Comparison of ENCODE assay signal across 8 cellular contexts in the genomic region with DNA sequence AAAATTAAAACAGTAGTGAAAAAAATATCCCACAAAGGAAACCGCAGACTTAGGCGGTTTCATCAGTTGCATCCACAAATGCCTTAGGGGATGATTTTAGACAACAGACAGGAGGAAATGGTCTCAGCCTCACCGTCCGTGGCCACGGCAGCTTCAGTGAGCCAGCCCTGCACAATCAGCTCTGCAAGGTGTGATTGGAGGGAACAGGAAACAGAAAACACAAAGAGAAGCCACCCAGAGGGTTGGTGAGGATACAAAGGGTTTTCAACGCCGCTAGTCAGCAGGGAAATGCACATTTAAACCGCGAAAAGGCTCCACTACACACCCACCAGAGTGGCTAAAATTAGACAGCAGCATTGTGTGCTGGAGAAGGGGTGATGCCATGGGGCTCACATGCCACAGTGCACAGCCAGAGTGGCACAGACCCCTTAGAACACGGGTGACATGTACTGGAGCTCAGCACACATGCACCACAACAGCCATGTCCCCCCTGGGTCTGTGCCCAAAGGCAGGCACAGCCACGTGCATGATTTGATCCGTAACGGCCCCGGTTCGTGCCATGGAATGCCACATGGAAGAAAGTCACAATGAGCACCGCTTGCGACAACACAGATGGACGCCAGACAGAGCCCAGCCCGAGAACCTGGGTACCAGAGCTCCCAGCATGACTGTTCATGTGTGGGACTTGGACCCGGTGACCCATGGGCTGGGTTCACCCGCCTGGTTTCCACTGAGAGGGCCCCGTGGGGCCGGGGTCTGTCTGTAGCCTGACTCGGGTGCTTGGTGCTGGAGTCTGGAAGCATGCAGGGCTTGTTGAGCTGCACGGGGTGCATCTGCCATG. TPM values are rescaled to one million over a fixed set of nuclear protein-coding genes. Genes with fewer than 3 reads are reported as not detected.
DNase-seq lines count a peak whose midpoint lies in the region; ATAC-seq and TF ChIP-seq lines count a peak whose summit lies in the region.

No MANE protein-coding gene starts in this region.

- no peak overlapping the region for H3K4me2 ChIP-seq in mesenchymal stem cell (ENCODE audit: low read length, poor library complexity, severe bottlenecking)

- H2AFZ ChIP-seq in mesenchymal stem cell (ENCODE audit: low read depth, low read length), result no peak overlapping the region

- H3K9ac ChIP-seq in mesenchymal stem cell (ENCODE audit: low read length), result no peak overlapping the region

- no peak overlapping the region for H2BK5ac ChIP-seq in mesenchymal stem cell (ENCODE audit: low read depth, low read length, poor library complexity, severe bottlenecking)

- ATAC-seq in GM21381 (IDR thresholded peaks at IDR 0.05; ENCODE audit: unreplicated experiment), result peak; percentile 75
- ATAC-seq in HG03558 (IDR thresholded peaks at IDR 0.05; ENCODE audit: extremely low read depth, unreplicated experiment), result peak; percentile 54

- TF ChIP-seq CTCF in GM12865 (IDR thresholded peaks at IDR 0.05; ENCODE audit: insufficient read depth, low read depth, low read length, missing control alignments), result no peak

- H2BK15ac ChIP-seq in mesenchymal stem cell (ENCODE audit: low read depth, poor library complexity, severe bottlenecking), result no peak overlapping the region

- H3K79me1 ChIP-seq in mesenchymal stem cell (replicated peaks; ENCODE audit: low read length, poor library complexity, severe bottlenecking), result no peaks in the 10 kb centered on the region

- H2BK12ac ChIP-seq in mesenchymal stem cell (ENCODE audit: low read length in 2 of 2), result no peak overlapping the region

- H3K18ac ChIP-seq in mesenchymal stem cell (ENCODE audit: low read depth in 1 of 2, low read length in 2 of 2), result no peak overlapping the region

- H2BK120ac ChIP-seq in mesenchymal stem cell (ENCODE audit: low read depth, low read length), result no peak overlapping the region

- H4K91ac ChIP-seq in mesenchymal stem cell (ENCODE audit: low read length), result peak overlapping the region; percentile 6

- 88% methylated on average over 25 of the region's 25 CpGs for WGBS in mesenchymal stem cell

- no peak overlapping the region for H4K8ac ChIP-seq in mesenchymal stem cell (ENCODE audit: low read length)

- H3K4me3 ChIP-seq in GM12865 (ENCODE audit: low read depth, low read length) (no peak overlapping the region), mesenchymal stem cell (ENCODE audit: insufficient read depth in 1 of 2, low read depth in 1 of 2, low read length in 2 of 2) (no peak overlapping the region)

- peaks cover 10% of the 10 kb centered on the region for H3K4me1 ChIP-seq in mesenchymal stem cell (ENCODE audit: control insufficient read depth, insufficient read depth, low read depth, low read length)

- no peak overlapping the region for H3K23ac ChIP-seq in mesenchymal stem cell (ENCODE audit: low read length in 2 of 2)

- H3K27me3 ChIP-seq in mesenchymal stem cell (ENCODE audit: control insufficient read depth in 1 of 2, insufficient read depth in 1 of 2, low read length in 2 of 2), result peaks cover 0 to 44% of the 10 kb centered on the region in 2 experiments

- peak; percentile 98 for DNase-seq in GM12865 (ENCODE audit: low read depth)
- peak; percentile 20 for DNase-seq in T-helper 9 cell
- no peak for DNase-seq in mesenchymal stem cell
- DNase-seq in NCI-H526 treated with DMSO at 0.1 percent for 48 hours (lab: John Stamatoyannopoulos, UW), result no peak
- no peak for DNase-seq in NCI-H187 (lab: John Stamatoyannopoulos, UW)
- DNase-seq in HT-29 (ENCODE audit: low spot score), result no peak

- no peak overlapping the region for H2AK5ac ChIP-seq in mesenchymal stem cell (ENCODE audit: low read length, severe bottlenecking)

- H3K27ac ChIP-seq in mesenchymal stem cell (ENCODE audit: low read length, poor library complexity, severe bottlenecking), result no peak overlapping the region

- no peak overlapping the region for H3K14ac ChIP-seq in mesenchymal stem cell (ENCODE audit: low read length in 2 of 2)

- H3K36me3 ChIP-seq in mesenchymal stem cell (ENCODE audit: control insufficient read depth in 1 of 2, insufficient read depth in 2 of 2, low read depth in 1 of 2, low read length in 2 of 2), result peaks cover 9 to 10% of the 10 kb centered on the region in 2 experiments

- H3K9me3 ChIP-seq in mesenchymal stem cell (ENCODE audit: control insufficient read depth, low read length), result peaks cover 4% of the 10 kb centered on the region

- no peak overlapping the region for H3K4ac ChIP-seq in mesenchymal stem cell (ENCODE audit: low read depth in 1 of 2, low read length in 2 of 2)

RNA-seq across cellular contexts. Expression of a gene that starts 18.3 kb away (rescaled TPM):
- not detected for polyA plus RNA-seq in mesenchymal stem cell (2013, experiment 1 of 2)
- not detected for polyA plus RNA-seq in mesenchymal stem cell (2013, experiment 2 of 2)
- total RNA-seq in HT-29 (2014; rRNA removed; shearing (Covaris generic)), result 0.23 and 4.9 TPM in 2 replicates

RNA-seq across cellular contexts. Expression of a gene that starts 31.7 kb away (rescaled TPM):
- polyA plus RNA-seq in mesenchymal stem cell (2013, experiment 1 of 2), result 63.5 TPM
- 62.4 TPM for polyA plus RNA-seq in mesenchymal stem cell (2013, experiment 2 of 2)
- total RNA-seq in HT-29 (2014; rRNA removed; shearing (Covaris generic)), result 392 and 406 TPM in 2 replicates

Comparison
In these comparisons a context has a peak if more than half of its experiments do, and no peak if none do; other contexts are left out.
1. DNase-seq: peak in GM12865 (single experiment) and T-helper 9 cell (single experiment); none in mesenchymal stem cell (single experiment), NCI-H526 treated with DMSO at 0.1 percent for 48 hours (single experiment), NCI-H187 (0 of 2) and HT-29 (single experiment).